8 cellular contexts compared by ENCODE assay signal in the genomic region with DNA sequence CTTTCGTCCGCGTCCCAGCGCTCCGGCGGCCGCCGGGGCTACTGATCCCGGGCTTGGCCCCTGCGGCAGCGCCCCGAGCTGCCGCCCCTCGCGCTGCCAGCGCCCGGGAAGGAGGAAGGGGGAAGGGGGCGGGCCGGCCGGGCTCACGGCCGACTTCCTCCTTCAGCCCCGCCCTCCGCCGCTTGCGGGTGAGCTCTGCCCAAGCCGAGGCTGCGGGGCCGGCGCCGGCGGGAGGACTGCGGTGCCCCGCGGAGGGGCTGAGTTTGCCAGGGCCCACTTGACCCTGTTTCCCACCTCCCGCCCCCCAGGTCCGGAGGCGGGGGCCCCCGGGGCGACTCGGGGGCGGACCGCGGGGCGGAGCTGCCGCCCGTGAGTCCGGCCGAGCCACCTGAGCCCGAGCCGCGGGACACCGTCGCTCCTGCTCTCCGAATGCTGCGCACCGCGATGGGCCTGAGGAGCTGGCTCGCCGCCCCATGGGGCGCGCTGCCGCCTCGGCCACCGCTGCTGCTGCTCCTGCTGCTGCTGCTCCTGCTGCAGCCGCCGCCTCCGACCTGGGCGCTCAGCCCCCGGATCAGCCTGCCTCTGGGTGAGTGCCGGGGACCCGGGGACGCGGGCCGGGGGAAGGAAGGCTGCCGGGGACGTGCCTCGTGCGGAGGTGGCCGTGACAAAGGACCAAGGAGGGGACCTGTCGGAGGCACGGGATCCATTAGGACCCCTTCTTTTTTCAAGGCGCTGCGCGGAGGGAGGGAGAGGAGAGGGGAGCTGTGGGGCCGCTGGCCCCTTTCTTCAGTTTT. TPM values are rescaled to one million over a fixed set of nuclear protein-coding genes. Genes with fewer than 3 reads are reported as not detected.
DNase-seq lines count a peak whose midpoint lies in the region; ATAC-seq and TF ChIP-seq lines count a peak whose summit lies in the region.

A gene with protein sequence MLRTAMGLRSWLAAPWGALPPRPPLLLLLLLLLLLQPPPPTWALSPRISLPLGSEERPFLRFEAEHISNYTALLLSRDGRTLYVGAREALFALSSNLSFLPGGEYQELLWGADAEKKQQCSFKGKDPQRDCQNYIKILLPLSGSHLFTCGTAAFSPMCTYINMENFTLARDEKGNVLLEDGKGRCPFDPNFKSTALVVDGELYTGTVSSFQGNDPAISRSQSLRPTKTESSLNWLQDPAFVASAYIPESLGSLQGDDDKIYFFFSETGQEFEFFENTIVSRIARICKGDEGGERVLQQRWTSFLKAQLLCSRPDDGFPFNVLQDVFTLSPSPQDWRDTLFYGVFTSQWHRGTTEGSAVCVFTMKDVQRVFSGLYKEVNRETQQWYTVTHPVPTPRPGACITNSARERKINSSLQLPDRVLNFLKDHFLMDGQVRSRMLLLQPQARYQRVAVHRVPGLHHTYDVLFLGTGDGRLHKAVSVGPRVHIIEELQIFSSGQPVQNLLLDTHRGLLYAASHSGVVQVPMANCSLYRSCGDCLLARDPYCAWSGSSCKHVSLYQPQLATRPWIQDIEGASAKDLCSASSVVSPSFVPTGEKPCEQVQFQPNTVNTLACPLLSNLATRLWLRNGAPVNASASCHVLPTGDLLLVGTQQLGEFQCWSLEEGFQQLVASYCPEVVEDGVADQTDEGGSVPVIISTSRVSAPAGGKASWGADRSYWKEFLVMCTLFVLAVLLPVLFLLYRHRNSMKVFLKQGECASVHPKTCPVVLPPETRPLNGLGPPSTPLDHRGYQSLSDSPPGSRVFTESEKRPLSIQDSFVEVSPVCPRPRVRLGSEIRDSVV (plus strand): TSS at position 181 of the 794 bp plus-strand sequence. CDS start 249 bp downstream, at position 430.

- H3K9me3 ChIP-seq in Karpas-422 (ENCODE audit: low read length) (no peaks in the 10 kb centered on the region), right atrium auricular region (no peaks in the 10 kb centered on the region), aorta (ENCODE audit: control insufficient read depth, low read length) (no peaks in the 10 kb centered on the region)

- no peaks in the 10 kb centered on the region for H3K9me2 ChIP-seq in Karpas-422 (replicated peaks; ENCODE audit: insufficient read depth, low read length)

- no peaks in the 10 kb centered on the region for H3K27me3 ChIP-seq in Karpas-422 (ENCODE audit: low read length)
- no peaks in the 10 kb centered on the region for H3K27me3 ChIP-seq in right atrium auricular region
- no peaks in the 10 kb centered on the region for H3K27me3 ChIP-seq in aorta (ENCODE audit: control insufficient read depth in 1 of 2, insufficient read depth in 2 of 2, low read length in 1 of 2)

- 1% methylated on average over 53 to 86 of the region's 86 CpGs for WGBS in aorta, 2 donors

- H4K20me1 ChIP-seq in Karpas-422 (ENCODE audit: insufficient read depth, low read depth, low read length), result no peaks in the 10 kb centered on the region; the same call in 1 of the 2 replicates

- peaks cover 62% of the 10 kb centered on the region for H3K4me1 ChIP-seq in Karpas-422 (ENCODE audit: low read length)
- peaks cover 0 to 55% of the 10 kb centered on the region in 2 donors for H3K4me1 ChIP-seq in right atrium auricular region
- H3K4me1 ChIP-seq in aorta (ENCODE audit: control insufficient read depth in 1 of 2, insufficient read depth in 2 of 2, low read length in 2 of 2), result no peaks in the 10 kb centered on the region

- peak within 1 kb of the TSS; percentile 90 for H3K4me3 ChIP-seq in Karpas-422 (ENCODE audit: low read length)
- H3K4me3 ChIP-seq in right atrium auricular region, result peak within 1 kb of the TSS; percentile 67 to 84
- H3K4me3 ChIP-seq in aorta (ENCODE audit: low read length in 2 of 2), result peak within 1 kb of the TSS; percentile 68 to 73

- peaks cover 50% of the 10 kb centered on the region for H3K79me2 ChIP-seq in Karpas-422 (ENCODE audit: low read length)

- peak within 1 kb of the TSS; percentile 74 for H3K4me2 ChIP-seq in Karpas-422 (ENCODE audit: low read depth, low read length, poor library complexity, severe bottlenecking)

- H3K9ac ChIP-seq in Karpas-422 (ENCODE audit: low read length), result peak within 1 kb of the TSS; percentile 89

- H2AFZ ChIP-seq in Karpas-422 (ENCODE audit: low read length), result 0 out of 2 replicates have a peak within 1 kb of the TSS, but pooled peaks have one; percentile 34

- intact Hi-C loops in T-helper 1 cell treated with Interleukin-12 subunit alpha and Interleukin-12 subunit beta and Interleukin-4 antibody, amounts not matched to agents 30 ng/mL and 1 ng/mL, for 36 hours (cut with micrococcal nuclease), result loop anchor here (1.0 kb wide), 5 partner anchors 17 to 99 kb away; a partner anchor contains a TSS
- intact Hi-C loops in aorta (cut with DNase I), result no loop called here

- TF ChIP-seq CTCF in right atrium auricular region (IDR thresholded peaks at IDR 0.05), result peak in 1 of 2 donors; percentile 33

- ATAC-seq in GM21737 (IDR thresholded peaks at IDR 0.05; ENCODE audit: unreplicated experiment) (peak; percentile 84), aorta (ENCODE audit: low FRiP score) (peak; percentile 84)

- peak; percentile 73 for DNase-seq in GDM1 (lab: John Stamatoyannopoulos, UW)
- peak; percentile 92 for DNase-seq in Karpas-422
- peak; percentile 37 for DNase-seq in amniotic epithelial cell (ENCODE audit: low read depth)
- DNase-seq in right atrium auricular region (ENCODE audit: low spot score), result no peak
- DNase-seq in pulmonary artery endothelial cell (ENCODE audit: low read depth, low spot score), result no peak
- peak; percentile 88 to 89 for DNase-seq in aorta

- no peaks in the 10 kb centered on the region for H3K36me3 ChIP-seq in Karpas-422 (ENCODE audit: insufficient read depth, low read length)
- H3K36me3 ChIP-seq in right atrium auricular region, result no peaks in the 10 kb centered on the region
- H3K36me3 ChIP-seq in aorta (ENCODE audit: control insufficient read depth in 1 of 2, insufficient read depth in 2 of 2, low read length in 1 of 2), result no peaks in the 10 kb centered on the region

- H3K27ac ChIP-seq in Karpas-422 (ENCODE audit: low read length), result peak within 1 kb of the TSS; percentile 72
- peak within 1 kb of the TSS; percentile 54 to 76 for H3K27ac ChIP-seq in right atrium auricular region
- no peak within 1 kb of the TSS for H3K27ac ChIP-seq in aorta (ENCODE audit: low read depth in 1 of 2, low read length in 2 of 2)

RNA-seq across cellular contexts. Expression of the gene that starts here (rescaled TPM):
- 40.4 and 65.1 TPM in 2 replicates for total RNA-seq in Karpas-422 (2014; rRNA removed; shearing (Covaris generic); ENCODE audit: low replicate concordance)
- 27.5 and 30.7 TPM in 2 replicates for total RNA-seq in T-helper 1 cell treated with Interleukin-12 subunit alpha and Interleukin-12 subunit beta and Interleukin-4 antibody, amounts not matched to agents 30 ng/mL and 1 ng/mL, for 36 hours
- total RNA-seq in right atrium auricular region, result 10 to 100 TPM; 22.1 to 31.6 TPM
- 12.5 and 15.9 TPM in 2 replicates for total RNA-seq in pulmonary artery endothelial cell
- total RNA-seq in aorta, result 10 to 100 TPM; 19.5 to 30.4 TPM
- 10 to 100 TPM in 1 of 2 donors, 1 to 10 TPM in 1; 9.7 to 10.8 TPM for polyA plus RNA-seq in aorta

Comparison
In these comparisons a context has a peak if more than half of its experiments do, and no peak if none do; other contexts are left out.
1. DNase-seq: peak in GDM1 (single experiment), Karpas-422 (single experiment), amniotic epithelial cell (single experiment) and aorta (2 of 2); none in right atrium auricular region (single experiment) and pulmonary artery endothelial cell (single experiment).
2. H3K27ac ChIP-seq: peak in Karpas-422 (single experiment) and right atrium auricular region (2 of 2); none in aorta (0 of 2).
3. Peak in every context shown above with its lines, with median percentiles within 50 percentile points of each other: H3K4me3 ChIP-seq.